In genomic region chr6:107647439-107647948, GRCh38 we compare ENCODE assay signal across 15 cellular contexts.
DNase-seq lines count a peak whose midpoint lies in the region; ATAC-seq and TF ChIP-seq lines count a peak whose summit lies in the region.
"Had no signal": no experiment of that assay in that cellular context is flagged by ENCODE, and none has a peak within 500 bp of the region (broad histone marks: within the 10 kb centered on the region; RNA-seq: fewer than 3 reads in every experiment).

No MANE protein-coding gene starts in this region.

- POLR2A ChIA-PET in Panc1 (lab: Charles Lee): no interaction called here

- ATAC-seq in Panc1 (peak; percentile 13; the same call in 1 of the 2 replicates), gastrocnemius medialis (peak; percentile 72 to 86), HG03135 (IDR thresholded peaks at IDR 0.05; ENCODE audit: unreplicated experiment) (no peak), GM18861 (IDR thresholded peaks at IDR 0.05; ENCODE audit: unreplicated experiment) (no peak)
- ATAC-seq: GM12878 had no signal

- H3K36me3 ChIP-seq in Panc1 (ENCODE audit: control insufficient read depth, insufficient read depth, low read length) (no peaks in the 10 kb centered on the region), gastrocnemius medialis (no peaks in the 10 kb centered on the region), vagina (no peaks in the 10 kb centered on the region)

- intact Hi-C loops in Panc1 (cut with micrococcal nuclease; ENCODE audit: unreplicated experiment): no loop called here
- intact Hi-C loops in gastrocnemius medialis (cut with DNase I; ENCODE audit: low total_unique reads): no loop called here
- intact Hi-C loops in vagina (cut with DNase I): no loop called here

- no peak overlapping the region for H3K4me3 Mint-ChIP-seq in nephron progenitor cell
- H3K4me3 Mint-ChIP-seq: B cell; CD4-positive, alpha-beta T cell; H9 had no signal

- no peaks in the 10 kb centered on the region for H3K27me3 Mint-ChIP-seq in nephron progenitor cell (ENCODE audit: low read depth, poor library complexity)
- H3K27me3 Mint-ChIP-seq: B cell had no signal

- H3K36me3 Mint-ChIP-seq in nephron progenitor cell (ENCODE audit: low read depth): peaks cover 85% of the 10 kb centered on the region

- peaks cover 29% of the 10 kb centered on the region for H3K9me3 Mint-ChIP-seq in nephron progenitor cell
- H3K9me3 Mint-ChIP-seq: CD4-positive, alpha-beta T cell had no signal

- no peak for TF ChIP-seq POLR2A in gastrocnemius medialis (IDR thresholded peaks at IDR 0.05)
- TF ChIP-seq POLR2A in vagina (IDR thresholded peaks at IDR 0.05): no peak

- CTCF ChIA-PET in Panc1 (lab: Charles Lee): no interaction called here

- in situ Hi-C loops in Panc1 (cut with HindIII; ENCODE audit: low pct_unique_long_range_greater_than_20kb, low sequenced_read_pairs) (no loop called here), gastrocnemius medialis (cut with MboI; ENCODE audit: low sequenced_read_pairs in 4 of 4) (no loop called here)

- H3K4me1 Mint-ChIP-seq in nephron progenitor cell: peaks cover 61% of the 10 kb centered on the region
- H3K4me1 Mint-ChIP-seq: H9 had no signal

- no peaks in the 10 kb centered on the region for H3K27me3 ChIP-seq in Panc1 (ENCODE audit: control insufficient read depth, insufficient read depth, low read length)
- no peaks in the 10 kb centered on the region for H3K27me3 ChIP-seq in gastrocnemius medialis
- H3K27me3 ChIP-seq in vagina: no peaks in the 10 kb centered on the region

- peaks cover 26% of the 10 kb centered on the region for H3K4me1 ChIP-seq in Panc1 (ENCODE audit: control insufficient read depth, insufficient read depth, low read length)
- peaks cover 41 to 42% of the 10 kb centered on the region in 2 donors for H3K4me1 ChIP-seq in gastrocnemius medialis
- H3K4me1 ChIP-seq in vagina: peaks cover 35% of the 10 kb centered on the region

- H3K27ac Mint-ChIP-seq in nephron progenitor cell: peak overlapping the region; percentile 27
- H3K27ac Mint-ChIP-seq: B cell; CD4-positive, alpha-beta T cell; H9 had no signal

- H3K9me3 ChIP-seq in Panc1 (ENCODE audit: control insufficient read depth, insufficient read depth, low read depth, low read length) (no peaks in the 10 kb centered on the region), gastrocnemius medialis (no peaks in the 10 kb centered on the region), vagina (no peaks in the 10 kb centered on the region)

- no peak for TF ChIP-seq CTCF in Panc1 (IDR thresholded peaks at IDR 0.05)
- TF ChIP-seq CTCF in nephron progenitor cell (IDR thresholded peaks at IDR 0.05): no peak
- TF ChIP-seq CTCF in gastrocnemius medialis (IDR thresholded peaks at IDR 0.05 in 4 of 5, conservative IDR thresholded peaks at IDR 0.05 in 1 of 5): no peak
- no peak for TF ChIP-seq CTCF in vagina (IDR thresholded peaks at IDR 0.05)

- BruUV-seq in Panc1 (replicated peaks; lab: Mats Ljungman, UMichigan): no TSS peak

- H3K27ac ChIP-seq in Panc1 (ENCODE audit: low read length) (peak overlapping the region; percentile 52), gastrocnemius medialis (peak overlapping the region; percentile 52 to 80 (median 62)), vagina (peak overlapping the region; percentile 52)

- no peak for DNase-seq in Panc1 (ENCODE audit: low read depth, low spot score)
- DNase-seq in nephron progenitor cell: no peak
- DNase-seq in gastrocnemius medialis: peak; percentile 56 to 61
- DNase-seq in vagina (ENCODE audit: extremely low spot score in 2 of 2): peak in 1 of 2 donors; percentile 70
- no peak for DNase-seq in hypothalamus (lab: John Stamatoyannopoulos, UW)
- DNase-seq: C1 segment of cervical spinal cord; Calu3; CD4-positive, alpha-beta T cell; DMS 273 treated with DMSO at 0.1 percent for 48 hours; GOT3; H9 had no signal

- no peak overlapping the region for H3K4me3 ChIP-seq in Panc1 (ENCODE audit: low read depth in 2 of 2, low read length in 2 of 2)
- H3K4me3 ChIP-seq in gastrocnemius medialis: no peak overlapping the region
- H3K4me3 ChIP-seq in vagina: no peak overlapping the region
- H3K4me3 ChIP-seq: GM12878 had no signal

Comparison
In these comparisons a context has a peak if more than half of its experiments do, and no peak if none do; other contexts are left out.
1. ATAC-seq: peak in Panc1 (single experiment) and gastrocnemius medialis (2 of 2); none in HG03135 (single experiment) and GM18861 (single experiment).
2. DNase-seq: peak in gastrocnemius medialis (2 of 2); none in Panc1 (single experiment), nephron progenitor cell (single experiment) and hypothalamus (0 of 51).
3. Peak in every context shown above with its lines, with median percentiles within 50 percentile points of each other: H3K27ac ChIP-seq.